In the genomic region with DNA sequence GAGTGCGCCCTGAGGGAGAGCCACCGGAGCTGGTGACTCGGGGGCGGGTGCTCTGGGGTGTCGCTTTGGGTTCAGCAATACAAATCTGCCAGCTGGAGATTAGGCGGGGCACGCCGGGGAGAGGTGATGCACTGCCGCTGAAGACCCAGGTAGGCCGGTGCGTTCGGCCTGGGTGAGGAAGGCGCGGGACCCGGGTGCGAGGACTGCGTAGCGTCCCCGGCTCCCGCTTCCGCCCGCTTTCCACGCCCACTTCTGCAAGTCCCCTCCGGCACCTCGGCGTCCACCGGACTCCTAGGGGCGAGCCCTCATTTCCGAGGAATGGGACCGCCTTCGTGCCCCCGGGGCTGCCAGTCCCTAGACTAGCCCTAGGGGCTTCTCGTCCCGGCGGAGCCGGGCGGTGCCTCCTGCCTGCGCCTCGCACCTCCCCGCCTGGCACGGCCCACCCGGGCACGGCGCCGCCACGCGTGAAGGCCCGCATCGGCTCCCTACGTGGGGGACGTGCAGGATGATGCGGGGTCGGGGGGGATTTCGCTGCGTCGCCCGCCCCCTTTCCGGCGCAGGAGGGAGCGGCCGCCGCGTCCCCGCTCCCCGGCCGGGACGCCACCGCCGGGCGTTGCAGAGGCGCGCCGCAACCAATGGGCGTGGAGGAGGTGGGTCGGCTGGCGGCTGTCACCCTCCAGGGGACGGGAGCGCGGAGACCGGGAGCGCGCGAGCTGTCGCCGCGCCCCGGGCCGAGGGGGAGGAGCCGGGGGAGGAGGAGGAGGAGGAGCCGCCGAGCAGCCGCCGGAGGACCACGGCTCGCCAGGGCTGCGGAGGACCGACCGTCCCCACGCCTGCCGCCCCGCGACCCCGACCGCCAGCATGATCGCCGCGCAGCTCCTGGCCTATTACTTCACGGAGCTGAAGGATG, we compare ENCODE assay signal across 8 cellular contexts. TPM values are rescaled to one million over a fixed set of nuclear protein-coding genes. Genes with fewer than 3 reads are reported as not detected.
DNase-seq lines count a peak whose midpoint lies in the region; ATAC-seq, FAIRE-seq and TF ChIP-seq lines count a peak whose summit lies in the region.

No MANE protein-coding gene starts in this region.

- H3K4me3 ChIP-seq in GM12864 (ENCODE audit: low read depth, low read length) = peak overlapping the region; percentile 91
- peak overlapping the region; percentile 89 for H3K4me3 ChIP-seq in HFF-Myc (replicated peaks; ENCODE audit: low read depth, low read length)
- H3K4me3 ChIP-seq in NB4 (ENCODE audit: low read depth, low read length) = peak overlapping the region; percentile 50
- peak overlapping the region; percentile 77 to 97 (median 88) for H3K4me3 ChIP-seq in adrenal gland
- H3K4me3 ChIP-seq in psoas muscle = peak overlapping the region; percentile 95

- intact Hi-C loops in adrenal gland (cut with DNase I) = no loop called here
- intact Hi-C loops in left ventricle myocardium superior (cut with micrococcal nuclease) = no loop called here
- intact Hi-C loops in psoas muscle (cut with DNase I) = loop anchor here (5.0 kb wide), 3 partner anchors 59 to 81 kb away; no protein-coding TSS in a partner anchor

- peak overlapping the region; percentile 85 to 93 for H3K27ac Mint-ChIP-seq in T-cell

- H3K36me3 ChIP-seq in adrenal gland (replicated peaks in 1 of 2) (no peaks in the 10 kb centered on the region), psoas muscle (ENCODE audit: insufficient read depth in 1 of 2, low read depth in 1 of 2) (no peaks in the 10 kb centered on the region)

- H3K4me1 ChIP-seq in adrenal gland (replicated peaks in 1 of 2) (peaks cover 8 to 43% of the 10 kb centered on the region in 2 donors), psoas muscle (peaks cover 39% of the 10 kb centered on the region)

- H3K27ac ChIP-seq in adrenal gland (peak overlapping the region; percentile 66 to 94 (median 79)), psoas muscle (peak overlapping the region; percentile 92)

- FAIRE-seq in urothelium cell line (lab: Jason Lieb, UNC) = peak; percentile 56

- no peak for TF ChIP-seq POLR2A in NB4 (IDR thresholded peaks at IDR 0.05; ENCODE audit: extremely low read depth, insufficient read length)
- TF ChIP-seq POLR2A in adrenal gland (IDR thresholded peaks at IDR 0.05) = peak; percentile 8 to 74

- no peaks in the 10 kb centered on the region for H3K9me3 Mint-ChIP-seq in T-cell

- TF ChIP-seq CTCF in GM12864 (IDR thresholded peaks at IDR 0.05; ENCODE audit: low read depth, low read length, missing control alignments) (no peak), HFF-Myc (IDR thresholded peaks at IDR 0.05; ENCODE audit: low read depth, low read length, missing control alignments) (no peak), NB4 (IDR thresholded peaks at IDR 0.05; ENCODE audit: low read depth, low read length) (no peak), adrenal gland (IDR thresholded peaks at IDR 0.05) (no peak), psoas muscle (IDR thresholded peaks at IDR 0.05) (no peak)

- no peaks in the 10 kb centered on the region for H3K9me3 ChIP-seq in adrenal gland (replicated peaks in 1 of 3)
- no peaks in the 10 kb centered on the region for H3K9me3 ChIP-seq in psoas muscle

- H3K27me3 ChIP-seq in adrenal gland (no peaks in the 10 kb centered on the region), psoas muscle (ENCODE audit: insufficient read depth in 3 of 3, low read length in 2 of 3) (no peaks in the 10 kb centered on the region)

- POLR2A ChIA-PET in T-cell (lab: Charles Lee) = interaction anchor here (0.5 to 1.0 kb wide), 4 partner anchors 10 to 76 kb away, joined by 3 to 8 read pairs (median 5); no protein-coding TSS in a partner anchor

- DNase-seq in GM12864 (ENCODE audit: low read depth) = no peak
- no peak for DNase-seq in HFF-Myc (ENCODE audit: extremely low read depth, low read depth)
- peak; percentile 90 for DNase-seq in NB4 (ENCODE audit: low read depth)
- peak; percentile 79 to 93 (median 89) for DNase-seq in T-cell
- DNase-seq in adrenal gland = peak; percentile 87 to 92 (median 89)
- peak; percentile 95 for DNase-seq in left ventricle myocardium superior
- peak; percentile 91 to 96 for DNase-seq in psoas muscle
- peak; percentile 100 for DNase-seq in urothelium cell line (ENCODE audit: low spot score)

- H3K4me3 Mint-ChIP-seq in T-cell = peak overlapping the region; percentile 95 to 98 (median 97)

- 3 to 17% (median 4%) methylated on average over 7 to 108 of the region's 108 CpGs; no CpG with 5 or more reads in 1 of the 4 donors for WGBS in adrenal gland, 4 donors
- 2 to 8% (median 3%) methylated on average over 31 to 108 of the region's 108 CpGs for WGBS in psoas muscle, 3 donors

- H3K27me3 Mint-ChIP-seq in T-cell = no peaks in the 10 kb centered on the region

- CTCF ChIA-PET in T-cell (lab: Charles Lee) = interaction anchor here in 1 of 2 donors (0.9 to 3.4 kb wide), 5 partner anchors 9 to 188 kb away, joined by 3 to 15 read pairs (median 6); no protein-coding TSS in a partner anchor

- H3K36me3 Mint-ChIP-seq in T-cell = no peaks in the 10 kb centered on the region

- ATAC-seq in T-cell (replicated peaks in 1 of 4) (peak; percentile 91 to 94 (median 92)), left ventricle myocardium superior (peak; percentile 97), psoas muscle (peak; percentile 92 to 96 (median 93))

- peaks cover 37 to 44% (median 42%) of the 10 kb centered on the region in 3 donors for H3K4me1 Mint-ChIP-seq in T-cell

RNA-seq across cellular contexts. Expression of a gene that starts 40.0 kb away (rescaled TPM):
- total RNA-seq in T-cell = 10 to 100 TPM; 66.3 to 85.5 (median 83.6) TPM
- total RNA-seq in adrenal gland = 10 to 100 TPM; 29.3 to 79.3 (median 52.7) TPM
- polyA plus RNA-seq in adrenal gland = 10 to 100 TPM; 18.4 to 37.5 (median 19.5) TPM
- 210 TPM for total RNA-seq in left ventricle myocardium superior
- total RNA-seq in psoas muscle = 100 to 1,000 TPM; 212 to 336 (median 261) TPM
- polyA plus RNA-seq in psoas muscle = 100 to 1,000 TPM; 134 to 254 (median 216) TPM

Comparison
In these comparisons a context has a peak if more than half of its experiments do, and no peak if none do; other contexts are left out.
1. DNase-seq: peak in NB4 (single experiment), T-cell (34 of 34), adrenal gland (7 of 7), left ventricle myocardium superior (single experiment), psoas muscle (2 of 2) and urothelium cell line (single experiment); none in GM12864 (single experiment) and HFF-Myc (single experiment).
2. intact Hi-C loops: an anchor here in psoas muscle (5.0 kb wide); none called in adrenal gland and left ventricle myocardium superior.
3. Peak in every context shown above with its lines, with median percentiles within 50 percentile points of each other: H3K4me3 ChIP-seq and ATAC-seq.